ENCODE assay signal across 10 cellular contexts in the genomic region with DNA sequence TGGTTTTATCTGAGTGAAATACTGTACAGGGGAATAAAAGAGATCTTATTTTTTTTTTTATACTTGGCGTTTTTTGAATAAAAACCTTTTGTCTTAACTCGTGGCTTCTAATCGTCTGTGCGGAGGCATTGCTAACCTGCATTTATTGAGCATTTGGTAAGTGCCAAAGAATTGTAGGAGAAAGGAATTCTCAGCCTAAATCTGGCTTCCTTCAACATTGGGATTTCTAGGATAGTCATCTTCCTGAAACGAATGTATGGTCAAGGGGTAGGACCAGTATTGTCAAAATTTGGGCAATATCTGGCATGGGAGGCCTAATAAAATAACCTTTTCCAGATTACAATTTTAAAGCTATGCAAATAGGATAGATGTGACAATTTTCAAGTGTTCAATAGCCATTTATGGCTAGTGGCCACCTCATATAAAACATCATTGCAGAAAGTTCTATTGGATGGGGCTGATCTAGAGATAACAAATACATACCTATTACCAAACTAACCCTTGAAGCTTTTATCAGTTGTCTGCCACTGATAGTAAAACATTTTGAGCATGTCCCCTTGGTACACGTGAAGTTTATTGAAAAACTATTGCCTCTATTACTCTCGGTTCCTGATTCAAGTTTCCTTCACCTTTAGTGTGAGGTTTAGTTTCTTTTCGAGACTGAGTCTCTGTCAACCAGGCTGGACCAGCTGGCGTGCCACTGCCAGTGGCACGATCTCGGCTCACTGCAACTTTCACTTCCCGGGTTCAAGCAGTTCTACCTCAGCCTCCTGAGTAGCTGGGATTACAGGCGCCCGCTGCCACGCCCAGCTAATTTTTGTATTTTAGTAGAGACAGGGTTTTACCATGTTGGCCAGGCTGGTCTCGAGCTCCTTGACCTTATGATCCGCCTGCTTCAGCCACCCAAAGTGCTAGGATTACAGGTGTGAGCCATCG. TPM values are rescaled to one million over a fixed set of nuclear protein-coding genes. Genes with fewer than 3 reads are reported as not detected.
A peak's percentile ranks its signal among the peaks of the same experiment; 100 is the strongest.
DNase-seq lines count a peak whose midpoint lies in the region; ATAC-seq and TF ChIP-seq lines count a peak whose summit lies in the region.
"Had no signal": no experiment of that assay in that cellular context is flagged by ENCODE, and none has a peak within 500 bp of the region (broad histone marks: within the 10 kb centered on the region; RNA-seq: fewer than 3 reads in every experiment).

No MANE protein-coding gene starts in this region.

- CTCF ChIA-PET in activated CD4-positive, alpha-beta T cell treated with anti-CD3 and anti-CD28 coated beads, Interleukin-2, amount 10 ng/mL, durations not matched to agents 7 days and 5 days (lab: Charles Lee), result interaction anchor here (0.7 to 15.6 kb wide), 7 partner anchors 13 to 1108 kb away, joined by 3 to 347 read pairs (median 7); no protein-coding TSS in a partner anchor
- CTCF ChIA-PET in activated CD8-positive, alpha-beta T cell treated with anti-CD3 and anti-CD28 coated beads, Interleukin-2, amount 10 ng/mL, durations not matched to agents 7 days and 5 days (lab: Charles Lee), result interaction anchor here (0.9 to 18.8 kb wide), 7 partner anchors 11 to 150 kb away, joined by 3 to 584 read pairs (median 16); no protein-coding TSS in a partner anchor

- WGBS in spleen, 5 donors, result 54 to 72% (median 66%) methylated on average over 18 of the region's 18 CpGs

- H3K27ac Mint-ChIP-seq in activated CD4-positive, alpha-beta T cell treated with anti-CD3 and anti-CD28 coated beads, Interleukin-2, amount 10 ng/mL, durations not matched to agents 7 days and 5 days, result peak overlapping the region; percentile 98
- peak overlapping the region; percentile 99 for H3K27ac Mint-ChIP-seq in activated CD8-positive, alpha-beta T cell treated with anti-CD3 and anti-CD28 coated beads, Interleukin-2, amount 10 ng/mL, durations not matched to agents 7 days and 5 days
- H3K27ac Mint-ChIP-seq: nephron had no signal

- TF ChIP-seq CTCF in spleen (IDR thresholded peaks at IDR 0.05 in 8 of 11, conservative IDR thresholded peaks at IDR 0.05 in 3 of 11), result no peak

- H3K9me3 Mint-ChIP-seq in activated CD4-positive, alpha-beta T cell treated with anti-CD3 and anti-CD28 coated beads, Interleukin-2, amount 10 ng/mL, durations not matched to agents 7 days and 5 days, result peaks cover 4% of the 10 kb centered on the region
- no peaks in the 10 kb centered on the region for H3K9me3 Mint-ChIP-seq in activated CD8-positive, alpha-beta T cell treated with anti-CD3 and anti-CD28 coated beads, Interleukin-2, amount 10 ng/mL, durations not matched to agents 7 days and 5 days (ENCODE audit: insufficient read depth)
- H3K9me3 Mint-ChIP-seq: nephron had no signal

- POLR2A ChIA-PET in activated CD4-positive, alpha-beta T cell treated with anti-CD3 and anti-CD28 coated beads, Interleukin-2, amount 10 ng/mL, durations not matched to agents 7 days and 5 days (lab: Charles Lee), result interaction anchor here (0.7 to 1.5 kb wide), 5 partner anchors 12 to 153 kb away, joined by 3 to 5 read pairs (median 4); no protein-coding TSS in a partner anchor
- POLR2A ChIA-PET in activated CD8-positive, alpha-beta T cell treated with anti-CD3 and anti-CD28 coated beads, Interleukin-2, amount 10 ng/mL, durations not matched to agents 7 days and 5 days (lab: Charles Lee), result interaction anchor here (0.7 to 11.4 kb wide), 14 partner anchors 7 to 346 kb away, joined by 3 to 574 read pairs (median 5); no protein-coding TSS in a partner anchor

- intact Hi-C loops in spleen (cut with DNase I; ENCODE audit: low total_unique reads), result loop anchor here (5.0 kb wide), 1 partner anchor 143 kb away; no protein-coding TSS in a partner anchor

- H3K27me3 Mint-ChIP-seq in activated CD4-positive, alpha-beta T cell treated with anti-CD3 and anti-CD28 coated beads, Interleukin-2, amount 10 ng/mL, durations not matched to agents 7 days and 5 days, result no peaks in the 10 kb centered on the region
- no peaks in the 10 kb centered on the region for H3K27me3 Mint-ChIP-seq in activated CD8-positive, alpha-beta T cell treated with anti-CD3 and anti-CD28 coated beads, Interleukin-2, amount 10 ng/mL, durations not matched to agents 7 days and 5 days (ENCODE audit: low read depth)

- TF ChIP-seq POLR2A in spleen (IDR thresholded peaks at IDR 0.05), result no peak

- H3K4me1 Mint-ChIP-seq in activated CD4-positive, alpha-beta T cell treated with anti-CD3 and anti-CD28 coated beads, Interleukin-2, amount 10 ng/mL, durations not matched to agents 7 days and 5 days, result peaks cover 58% of the 10 kb centered on the region
- peaks cover 57% of the 10 kb centered on the region for H3K4me1 Mint-ChIP-seq in activated CD8-positive, alpha-beta T cell treated with anti-CD3 and anti-CD28 coated beads, Interleukin-2, amount 10 ng/mL, durations not matched to agents 7 days and 5 days (ENCODE audit: low read depth)

- peak overlapping the region; percentile 98 for H3K4me3 Mint-ChIP-seq in activated CD4-positive, alpha-beta T cell treated with anti-CD3 and anti-CD28 coated beads, Interleukin-2, amount 10 ng/mL, durations not matched to agents 7 days and 5 days
- peak overlapping the region; percentile 100 for H3K4me3 Mint-ChIP-seq in activated CD8-positive, alpha-beta T cell treated with anti-CD3 and anti-CD28 coated beads, Interleukin-2, amount 10 ng/mL, durations not matched to agents 7 days and 5 days

- H3K27me3 ChIP-seq in spleen (replicated peaks in 1 of 7), result peaks cover 0 to 8% (median 0%) of the 10 kb centered on the region in 7 donors
- H3K27me3 ChIP-seq: cardiac muscle cell had no signal

- no peaks in the 10 kb centered on the region for H3K9me3 ChIP-seq in spleen

- H3K4me1 ChIP-seq in spleen, result peaks cover 45 to 95% (median 77%) of the 10 kb centered on the region in 6 donors

- H3K36me3 ChIP-seq in spleen, result peaks cover 0 to 51% (median 32%) of the 10 kb centered on the region in 6 donors

- peak overlapping the region; percentile 11 to 96 (median 90) for H3K27ac ChIP-seq in spleen
- H3K27ac ChIP-seq: cardiac muscle cell had no signal

- peaks cover 76% of the 10 kb centered on the region for H3K36me3 Mint-ChIP-seq in activated CD4-positive, alpha-beta T cell treated with anti-CD3 and anti-CD28 coated beads, Interleukin-2, amount 10 ng/mL, durations not matched to agents 7 days and 5 days (ENCODE audit: low read depth)
- H3K36me3 Mint-ChIP-seq in activated CD8-positive, alpha-beta T cell treated with anti-CD3 and anti-CD28 coated beads, Interleukin-2, amount 10 ng/mL, durations not matched to agents 7 days and 5 days (ENCODE audit: low read depth), result peaks cover 79% of the 10 kb centered on the region

- H3K4me3 ChIP-seq in spleen, result peak overlapping the region in 4 of 8 donors; percentile 90 to 98 (median 95)
- H3K4me3 ChIP-seq: cardiac muscle cell had no signal

- DNase-seq in activated CD4-positive, alpha-beta T cell treated with anti-CD3 and anti-CD28 coated beads, Interleukin-2, amount 10 ng/mL, durations not matched to agents 7 days and 5 days, result no peak
- DNase-seq in activated CD4-positive, alpha-beta T cell treated with anti-CD3 and anti-CD28 coated beads, Interleukin-2, amount 50 U/mL, for 48 hours, result no peak
- peak; percentile 43 for DNase-seq in activated CD8-positive, alpha-beta T cell treated with anti-CD3 and anti-CD28 coated beads, Interleukin-2, amount 10 ng/mL, durations not matched to agents 7 days and 5 days
- peak; percentile 86 for DNase-seq in spleen
- DNase-seq in NCI-H524 treated with DMSO at 0.1 percent for 48 hours (lab: John Stamatoyannopoulos, UW), result no peak
- no peak for DNase-seq in SK-N-DZ (ENCODE audit: low spot score)

- ATAC-seq in HG03432 (IDR thresholded peaks at IDR 0.05; ENCODE audit: unreplicated experiment) (peak; percentile 55), GM19455 (IDR thresholded peaks at IDR 0.05; ENCODE audit: unreplicated experiment) (no peak)
- no peak for ATAC-seq in activated CD8-positive, alpha-beta T cell treated with anti-CD3 and anti-CD28 coated beads, Interleukin-2, amount 10 ng/mL, durations not matched to agents 7 days and 5 days

RNA-seq across cellular contexts. Expression of gene PIM1, which starts 5.6 kb away (rescaled TPM):
- total RNA-seq in activated CD4-positive, alpha-beta T cell treated with anti-CD3 and anti-CD28 coated beads, Interleukin-2, amount 10 ng/mL, durations not matched to agents 7 days and 5 days, result 100 to 1,000 TPM; 393 to 412 TPM
- total RNA-seq in activated CD8-positive, alpha-beta T cell treated with anti-CD3 and anti-CD28 coated beads, Interleukin-2, amount 10 ng/mL, durations not matched to agents 7 days and 5 days, result 100 to 1,000 TPM; 432 to 449 TPM
- total RNA-seq in spleen, result 100 to 1,000 TPM in 3 of 7 donors, 10 to 100 TPM in 4; 34.8 to 176 (median 91.5) TPM
- polyA plus RNA-seq in spleen, result 10 to 100 TPM; 22.1 to 37.3 (median 22.3) TPM
- polyA plus RNA-seq in SK-N-DZ (2014; cell fraction: cytosol; rRNA removed), result 39.9 and 44.8 TPM in 2 replicates
- polyA plus RNA-seq in SK-N-DZ (2014; cell fraction: nucleus; rRNA removed), result 26.9 and 29.4 TPM in 2 replicates

Comparison
In these comparisons a context has a peak if more than half of its experiments do, and no peak if none do; other contexts are left out.
1. DNase-seq: peak in activated CD8-positive, alpha-beta T cell treated with anti-CD3 and anti-CD28 coated beads, Interleukin-2, amount 10 ng/mL, durations not matched to agents 7 days and 5 days (single experiment) and spleen (single experiment); none in activated CD4-positive, alpha-beta T cell treated with anti-CD3 and anti-CD28 coated beads, Interleukin-2, amount 10 ng/mL, durations not matched to agents 7 days and 5 days (single experiment), activated CD4-positive, alpha-beta T cell treated with anti-CD3 and anti-CD28 coated beads, Interleukin-2, amount 50 U/mL, for 48 hours (0 of 2), NCI-H524 treated with DMSO at 0.1 percent for 48 hours (single experiment) and SK-N-DZ (single experiment).